8 cellular contexts compared by ENCODE assay signal in genomic region chr9:95171001-95171400, GRCh38.
DNase-seq lines count a peak whose midpoint lies in the region; ATAC-seq and TF ChIP-seq lines count a peak whose summit lies in the region.

No MANE protein-coding gene starts in this region.

- peak; percentile 6 for DNase-seq in DMS 273 treated with DMSO at 0.1 percent for 48 hours (lab: John Stamatoyannopoulos, UW)
- DNase-seq in HFF-Myc (ENCODE audit: extremely low read depth, low read depth): peak; percentile 33
- DNase-seq in RWPE2 (ENCODE audit: low spot score): no peak
- DNase-seq in fibroblast of the conjunctiva (ENCODE audit: low read depth): peak; percentile 34
- DNase-seq in coronary artery (ENCODE audit: low spot score): no peak
- no peak for DNase-seq in activated CD8-positive, alpha-beta memory T cell treated with anti-CD3 and anti-CD28 coated beads, Interleukin-2, amount 50 U/mL, for 4 hours
- DNase-seq in omental fat pad (ENCODE audit: low spot score): no peak
- no peak for DNase-seq in progenitor cell of endocrine pancreas (ENCODE audit: low spot score, unreplicated experiment)

- H3K27ac ChIP-seq in RWPE2 (ENCODE audit: poor library complexity, severe bottlenecking) (peak overlapping the region; percentile 7), coronary artery (no peak overlapping the region)

- no peak overlapping the region for H3K4me3 Mint-ChIP-seq in progenitor cell of endocrine pancreas (ENCODE audit: low read depth)

- H3K27me3 ChIP-seq in RWPE2 (ENCODE audit: insufficient read depth, poor library complexity, severe bottlenecking): no peaks in the 10 kb centered on the region

- H3K27ac Mint-ChIP-seq in progenitor cell of endocrine pancreas: no peak overlapping the region

- H3K9me3 Mint-ChIP-seq in progenitor cell of endocrine pancreas (ENCODE audit: low read depth): no peaks in the 10 kb centered on the region

- H3K4me1 ChIP-seq in RWPE2 (ENCODE audit: insufficient read depth, poor library complexity, severe bottlenecking): peaks cover 14% of the 10 kb centered on the region

- peaks cover 26% of the 10 kb centered on the region for H3K36me3 ChIP-seq in RWPE2 (ENCODE audit: low read depth)

- no peaks in the 10 kb centered on the region for H3K9me3 ChIP-seq in RWPE2 (ENCODE audit: severe bottlenecking)

- H3K4me1 Mint-ChIP-seq in progenitor cell of endocrine pancreas (ENCODE audit: low read depth): peaks cover 4% of the 10 kb centered on the region

- no peak for TF ChIP-seq CTCF in HFF-Myc (IDR thresholded peaks at IDR 0.05; ENCODE audit: low read depth, low read length, missing control alignments)
- TF ChIP-seq CTCF in RWPE2 (IDR thresholded peaks at IDR 0.05; ENCODE audit: poor library complexity, severe bottlenecking): no peak
- no peak for TF ChIP-seq CTCF in coronary artery (IDR thresholded peaks at IDR 0.05)
- TF ChIP-seq CTCF in omental fat pad (IDR thresholded peaks at IDR 0.05): no peak
- no peak for TF ChIP-seq CTCF in progenitor cell of endocrine pancreas (IDR thresholded peaks at IDR 0.05; ENCODE audit: unreplicated experiment)

- H3K36me3 Mint-ChIP-seq in progenitor cell of endocrine pancreas (ENCODE audit: insufficient read depth): peaks cover 6% of the 10 kb centered on the region

- no peaks in the 10 kb centered on the region for H3K27me3 Mint-ChIP-seq in progenitor cell of endocrine pancreas

- no peak overlapping the region for H3K4me3 ChIP-seq in HFF-Myc (replicated peaks; ENCODE audit: low read depth, low read length)
- H3K4me3 ChIP-seq in RWPE2 (ENCODE audit: severe bottlenecking): no peak overlapping the region
- H3K4me3 ChIP-seq in coronary artery: no peak overlapping the region

- ATAC-seq in RWPE2 (ENCODE audit: low read depth) (peak; percentile 69; the same call in 2 of the 3 replicates), omental fat pad (ENCODE audit: low FRiP score) (no peak)

Comparison
In these comparisons a context has a peak if more than half of its experiments do, and no peak if none do; other contexts are left out.
1. DNase-seq: peak in DMS 273 treated with DMSO at 0.1 percent for 48 hours (single experiment), HFF-Myc (single experiment) and fibroblast of the conjunctiva (single experiment); none in RWPE2 (single experiment), coronary artery (single experiment), activated CD8-positive, alpha-beta memory T cell treated with anti-CD3 and anti-CD28 coated beads, Interleukin-2, amount 50 U/mL, for 4 hours (single experiment), omental fat pad (single experiment) and progenitor cell of endocrine pancreas (single experiment).